Comparison of ENCODE assay signal across 20 cellular contexts in the genomic region with DNA sequence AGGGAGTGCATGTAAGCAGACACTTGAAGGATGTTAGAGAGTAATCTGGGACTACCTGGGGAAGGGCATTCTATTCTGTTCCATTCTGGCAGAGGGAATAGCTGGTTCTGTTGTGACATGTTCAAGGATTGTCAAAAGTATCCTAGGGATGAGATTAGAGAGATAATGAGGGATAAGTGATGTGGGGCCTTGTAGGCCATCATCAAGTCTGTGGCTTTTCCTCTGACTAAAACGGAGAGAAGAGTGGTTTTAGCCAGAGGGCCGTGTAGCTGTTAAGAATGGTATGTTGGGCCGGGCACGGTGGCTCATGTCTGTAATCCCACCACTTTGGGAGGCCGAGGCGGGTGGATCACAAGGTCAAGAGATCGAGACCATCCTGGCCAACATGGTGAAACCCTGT. TPM values are rescaled to one million over a fixed set of nuclear protein-coding genes. Genes with fewer than 3 reads are reported as not detected.
"Had no signal": no experiment of that assay in that cellular context is flagged by ENCODE, and none has a peak within 500 bp of the region (broad histone marks: within the 10 kb centered on the region; RNA-seq: fewer than 3 reads in every experiment).

No MANE protein-coding gene starts in this region.

- H3K27me3 ChIP-seq: adrenal gland, ascending aorta, breast epithelium, spleen, upper lobe of right lung had no signal

- H3K9me3 ChIP-seq: adrenal gland, ascending aorta, breast epithelium, left lung, spleen, upper lobe of right lung had no signal

- H3K4me3 ChIP-seq: adrenal gland, breast epithelium, left lung, spleen, upper lobe of right lung had no signal

- H3K27ac ChIP-seq: upper lobe of right lung had no signal

- H3K9me3 Mint-ChIP-seq: activated B cell treated with CpG ODN at 0.5 μM for 24 hours; activated T-cell treated with anti-CD3 and anti-CD28 coated beads, Interleukin-2, amount 50 U/mL, for 24 hours; activated T-helper 17 cell treated with anti-CD3 and anti-CD28 coated beads, Interleukin-2, amount 50 U/mL, for 72 hours; neural crest cell had no signal

- H3K36me3 ChIP-seq: adrenal gland, ascending aorta, breast epithelium, left lung, spleen, upper lobe of right lung had no signal

- ATAC-seq: activated CD4-positive, alpha-beta T cell treated with anti-CD3 and anti-CD28 coated beads for 36 hours; activated T-helper 17 cell treated with anti-CD3 and anti-CD28 coated beads, Interleukin-2, amount 50 U/mL, for 72 hours; left lung; stimulated activated naive CD8-positive, alpha-beta T cell treated with anti-CD3 and anti-CD28 coated beads, Interleukin-15, Interleukin-2, amounts not matched to agents 100 U/mL and 50 U/mL, for 24 hours; upper lobe of right lung had no signal

- FAIRE-seq: endometrium had no signal

- H3K36me3 Mint-ChIP-seq: activated naive CD8-positive, alpha-beta T cell had no signal

- H3K4me1 Mint-ChIP-seq: activated B cell treated with CpG ODN at 0.5 μM for 24 hours; activated CD4-positive, alpha-beta T cell treated with anti-CD3 and anti-CD28 coated beads for 36 hours; activated T-helper 17 cell treated with anti-CD3 and anti-CD28 coated beads, Interleukin-2, amount 50 U/mL, for 72 hours had no signal

- H3K27ac Mint-ChIP-seq: activated B cell treated with CpG ODN at 0.5 μM for 24 hours; activated CD4-positive, alpha-beta T cell treated with anti-CD3 and anti-CD28 coated beads for 36 hours; activated naive CD8-positive, alpha-beta T cell; activated T-cell treated with anti-CD3 and anti-CD28 coated beads, Interleukin-2, amount 50 U/mL, for 24 hours; activated T-helper 17 cell treated with anti-CD3 and anti-CD28 coated beads, Interleukin-2, amount 50 U/mL, for 72 hours had no signal

- H3K4me1 ChIP-seq: adrenal gland, breast epithelium had no signal

- DNase-seq: activated B cell treated with CpG ODN at 0.5 μM for 24 hours; activated CD4-positive, alpha-beta T cell treated with anti-CD3 and anti-CD28 coated beads for 36 hours; activated CD4-positive, alpha-beta T cell treated with anti-CD3 and anti-CD28 coated beads, Interleukin-2, amount 50 U/mL, for 4 hours; activated CD8-positive, alpha-beta memory T cell treated with anti-CD3 and anti-CD28 coated beads for 24 hours; activated CD8-positive, alpha-beta memory T cell treated with anti-CD3 and anti-CD28 coated beads, Interleukin-2, amount 50 U/mL, for 4 hours; activated T-cell treated with anti-CD3 and anti-CD28 coated beads, Interleukin-2, amount 50 U/mL, for 24 hours; adrenal gland; left lung; occipital lobe; spleen; stimulated activated CD4-positive, alpha-beta T cell treated with anti-CD3 and anti-CD28 coated beads, Interleukin-4, amount 100 ng/mL, for 24 hours; stimulated activated naive CD8-positive, alpha-beta T cell treated with anti-CD3 and anti-CD28 coated beads, Interleukin-15, Interleukin-2, amounts not matched to agents 100 U/mL and 50 U/mL, for 24 hours; T1000; upper lobe of right lung had no signal

- H3K4me3 Mint-ChIP-seq: activated B cell treated with CpG ODN at 0.5 μM for 24 hours; activated CD4-positive, alpha-beta T cell treated with anti-CD3 and anti-CD28 coated beads for 36 hours; activated naive CD8-positive, alpha-beta T cell; activated T-cell treated with anti-CD3 and anti-CD28 coated beads, Interleukin-2, amount 50 U/mL, for 24 hours; activated T-helper 17 cell treated with anti-CD3 and anti-CD28 coated beads, Interleukin-2, amount 50 U/mL, for 72 hours; neural crest cell had no signal

- H3K27me3 Mint-ChIP-seq: activated B cell treated with CpG ODN at 0.5 μM for 24 hours had no signal

RNA-seq across cellular contexts. Expression of a gene that starts 23.6 kb away (rescaled TPM):
- total RNA-seq: activated T-helper 17 cell treated with anti-CD3 and anti-CD28 coated beads, Interleukin-2, amount 50 U/mL, for 72 hours had no signal
